10 cellular contexts compared by ENCODE assay signal in genomic region chr10:11242443-11243386, GRCh38.
DNase-seq lines count a peak whose midpoint lies in the region; ATAC-seq, FAIRE-seq and TF ChIP-seq lines count a peak whose summit lies in the region.
"Had no signal": no experiment of that assay in that cellular context is flagged by ENCODE, and none has a peak within 500 bp of the region (broad histone marks: within the 10 kb centered on the region; RNA-seq: fewer than 3 reads in every experiment).

No MANE protein-coding gene starts in this region.

- no peak overlapping the region for H3K27ac Mint-ChIP-seq in dendritic cell treated with granulocyte-macrophage colony-stimulating factor and Interleukin-4, amounts not matched to agents 40 ng/mL and 50 ng/mL, for 4 days

- POLR2A ChIA-PET in IMR-90 (lab: Charles Lee; ENCODE audit: unreplicated experiment) = no interaction called here

- intact Hi-C loops in IMR-90 (cut with micrococcal nuclease) = no loop called here
- intact Hi-C loops in dendritic cell treated with granulocyte-macrophage colony-stimulating factor and Interleukin-4, amounts not matched to agents 40 ng/mL and 50 ng/mL, for 4 days (cut with micrococcal nuclease) = loop anchor here (1.0 to 10.0 kb wide), 2 partner anchors 45 to 68 kb away; no protein-coding TSS in a partner anchor
- intact Hi-C loops in spleen (cut with DNase I; ENCODE audit: low total_unique reads) = no loop called here

- H3K27me3 ChIP-seq in IMR-90 (ENCODE audit: control insufficient read depth, insufficient read depth, low read length) = no peaks in the 10 kb centered on the region
- no peaks in the 10 kb centered on the region for H3K27me3 ChIP-seq in spleen (replicated peaks in 1 of 7)

- H4K8ac ChIP-seq in IMR-90 (ENCODE audit: low read depth in 2 of 2, low read length in 2 of 2) = peak overlapping the region in 1 of 2 experiments; percentile 74; a peak in 1 of 4 replicates

- peak overlapping the region; percentile 15 for H2AFZ ChIP-seq in IMR-90 (replicated peaks; ENCODE audit: low read length, poor library complexity)

- H3K14ac ChIP-seq in IMR-90 (replicated peaks; ENCODE audit: low read depth, low read length) = no peak overlapping the region

- H3K18ac ChIP-seq in IMR-90 (ENCODE audit: low read depth, low read length) = peak overlapping the region; percentile 34; the same call in 1 of the 2 replicates

- peaks cover 5% of the 10 kb centered on the region for H3K4me1 ChIP-seq in IMR-90 (ENCODE audit: control insufficient read depth, insufficient read depth, low read length)
- peaks cover 46 to 100% (median 99%) of the 10 kb centered on the region in 6 donors for H3K4me1 ChIP-seq in spleen

- 58% methylated on average over 2 of the region's 25 CpGs; no CpG with 5 or more reads in 1 of the 2 experiments for WGBS in IMR-90 (ENCODE audit: extremely low coverage in 2 of 2, insufficient read length in 1 of 2), 2 experiments
- 50 to 58% (median 51%) methylated on average over 21 to 25 of the region's 25 CpGs for WGBS in spleen, 5 donors

- in situ Hi-C loops in IMR-90 (cut with MboI; ENCODE audit: low sequenced_read_pairs) = no loop called here

- peak overlapping the region; percentile 56; the same call in 1 of the 2 replicates for H2AK5ac ChIP-seq in IMR-90 (ENCODE audit: low read depth, low read length)

- no peak overlapping the region for H3K56ac ChIP-seq in IMR-90 (ENCODE audit: extremely low read depth, insufficient read depth, low read length)

- no peak overlapping the region; the same call in 1 of the 2 replicates for H4K5ac ChIP-seq in IMR-90 (ENCODE audit: low read depth, low read length)

- H2AK9ac ChIP-seq in IMR-90 (replicated peaks; ENCODE audit: low read depth, low read length, poor library complexity) = no peak overlapping the region

- H3K9me3 Mint-ChIP-seq in dendritic cell treated with granulocyte-macrophage colony-stimulating factor and Interleukin-4, amounts not matched to agents 40 ng/mL and 50 ng/mL, for 4 days = no peaks in the 10 kb centered on the region

- H3K4me3 ChIP-seq in IMR-90 (ENCODE audit: insufficient read depth, low read depth, low read length) (no peak overlapping the region), spleen (peak overlapping the region in 4 of 8 donors; percentile 11 to 54 (median 28))

- no peak overlapping the region for H2BK15ac ChIP-seq in IMR-90 (ENCODE audit: low read depth, low read length)

- no peaks in the 10 kb centered on the region; the same call in 1 of the 2 replicates for H3K9me1 ChIP-seq in IMR-90 (ENCODE audit: insufficient read depth, low read length)

- no peaks in the 10 kb centered on the region for H4K20me1 ChIP-seq in IMR-90 (ENCODE audit: insufficient read depth, low read length)

- H2BK20ac ChIP-seq in IMR-90 (ENCODE audit: low read depth, low read length) = peak overlapping the region; percentile 29; the same call in 1 of the 2 replicates

- FAIRE-seq in H54 (lab: Jason Lieb, UNC) = no peak
- FAIRE-seq: A204.1 had no signal

- no peak overlapping the region for H3K23ac ChIP-seq in IMR-90 (ENCODE audit: low read depth, low read length)

- no peak for TF ChIP-seq POLR2A in IMR-90 (IDR thresholded peaks at IDR 0.05; ENCODE audit: low read depth, low read length)
- no peak for TF ChIP-seq POLR2A in spleen (IDR thresholded peaks at IDR 0.05)
- TF ChIP-seq POLR2A in H54 (IDR thresholded peaks at IDR 0.05; ENCODE audit: low read depth, low read length) = no peak

- ATAC-seq in GM21528 (IDR thresholded peaks at IDR 0.05; ENCODE audit: low FRiP score, unreplicated experiment) (peak; percentile 69), IMR-90 (ENCODE audit: low read depth) (peak; percentile 81)

- peaks cover 57% of the 10 kb centered on the region for H3K4me1 Mint-ChIP-seq in dendritic cell treated with granulocyte-macrophage colony-stimulating factor and Interleukin-4, amounts not matched to agents 40 ng/mL and 50 ng/mL, for 4 days (ENCODE audit: low read depth)

- BruUV-seq in IMR-90 (replicated peaks; lab: Mats Ljungman, UMichigan) = no TSS peak

- no peak overlapping the region for H3K9ac ChIP-seq in IMR-90 (ENCODE audit: low read depth, low read length)

- no peaks in the 10 kb centered on the region for H3K79me1 ChIP-seq in IMR-90 (ENCODE audit: low read depth in 1 of 2, low read length in 2 of 2)

- H2BK120ac ChIP-seq in IMR-90 (ENCODE audit: low read depth, low read length) = peak overlapping the region; percentile 26; the same call in 1 of the 2 replicates

- H3K4ac ChIP-seq in IMR-90 (ENCODE audit: low read depth, low read length) = 0 out of 2 replicates have a peak overlapping the region, but pooled peaks have one; percentile 22

- H3K27me3 Mint-ChIP-seq in dendritic cell treated with granulocyte-macrophage colony-stimulating factor and Interleukin-4, amounts not matched to agents 40 ng/mL and 50 ng/mL, for 4 days = no peaks in the 10 kb centered on the region

- H3K4me2 ChIP-seq in IMR-90 (ENCODE audit: low read depth, low read length) = peak overlapping the region; percentile 27; the same call in 1 of the 2 replicates

- TF ChIP-seq CTCF in IMR-90 (conservative IDR thresholded peaks at IDR 0.05; ENCODE audit: low read depth, low read length) (no peak), spleen (IDR thresholded peaks at IDR 0.05 in 8 of 11, conservative IDR thresholded peaks at IDR 0.05 in 3 of 11) (no peak)

- H2BK5ac ChIP-seq in IMR-90 (ENCODE audit: low read depth, low read length, poor library complexity, severe bottlenecking) = no peak overlapping the region

- DNase-seq in NCI-H146 (lab: John Stamatoyannopoulos, UW) (peak; percentile 36), NCI-H146 treated with DMSO at 0.1 percent for 48 hours (lab: John Stamatoyannopoulos, UW; ENCODE audit: unreplicated experiment) (no peak), IMR-90 (peak; percentile 62), spleen (peak; percentile 89), NCI-H2081 treated with DMSO at 0.1 percent for 48 hours (lab: John Stamatoyannopoulos, UW) (no peak), H54 (ENCODE audit: insufficient read length, low spot score) (no peak)

- H3K9me3 ChIP-seq in IMR-90 (ENCODE audit: control insufficient read depth, insufficient read depth, low read length) = no peaks in the 10 kb centered on the region; the same call in 1 of the 2 replicates
- no peaks in the 10 kb centered on the region for H3K9me3 ChIP-seq in spleen

- H3K27ac ChIP-seq in IMR-90 (ENCODE audit: insufficient read depth, low read length) (peak overlapping the region; percentile 32), spleen (peak overlapping the region in 7 of 8 donors; percentile 49 to 83 (median 65))
- H3K27ac ChIP-seq: VCaP had no signal

- dilution Hi-C loops in IMR-90 (cut with HindIII; ENCODE audit: low sequenced_read_pairs, unreplicated experiment) = no loop called here

- CTCF ChIA-PET in IMR-90 (lab: Yijun Ruan, JAX) = interaction anchor here (0.6 kb wide), 1 partner anchor 182 kb away, joined by 5 read pairs; no protein-coding TSS in a partner anchor

- peak overlapping the region; percentile 14; the same call in 1 of the 2 replicates for H4K91ac ChIP-seq in IMR-90 (ENCODE audit: insufficient read depth, low read depth, low read length)

- no peak for TF ChIP-seq RAD21 in IMR-90 (IDR thresholded peaks at IDR 0.05; ENCODE audit: low read length)

- peaks cover 13% of the 10 kb centered on the region for H3K36me3 Mint-ChIP-seq in dendritic cell treated with granulocyte-macrophage colony-stimulating factor and Interleukin-4, amounts not matched to agents 40 ng/mL and 50 ng/mL, for 4 days (ENCODE audit: low read depth)

- H3K36me3 ChIP-seq in IMR-90 (ENCODE audit: control insufficient read depth, insufficient read depth, low read length) = no peaks in the 10 kb centered on the region
- H3K36me3 ChIP-seq in spleen = peaks cover 0 to 62% (median 0%) of the 10 kb centered on the region in 6 donors

- H3K4me3 Mint-ChIP-seq in dendritic cell treated with granulocyte-macrophage colony-stimulating factor and Interleukin-4, amounts not matched to agents 40 ng/mL and 50 ng/mL, for 4 days = peak overlapping the region; percentile 40

TF ChIP-seq in IMR-90, 13 proteins besides CTCF, POLR2A, EP300 and RAD21:
- no peak for TF ChIP-seq FOS (IDR thresholded peaks at IDR 0.05; ENCODE audit: low read depth, low read length)
- TF ChIP-seq RCOR1 (IDR thresholded peaks at IDR 0.05; ENCODE audit: insufficient replicate concordance, low read length) = no peak
- no peak for TF ChIP-seq MAFK (IDR thresholded peaks at IDR 0.05; ENCODE audit: low read depth, low read length)
- TF ChIP-seq, protein P1, sequence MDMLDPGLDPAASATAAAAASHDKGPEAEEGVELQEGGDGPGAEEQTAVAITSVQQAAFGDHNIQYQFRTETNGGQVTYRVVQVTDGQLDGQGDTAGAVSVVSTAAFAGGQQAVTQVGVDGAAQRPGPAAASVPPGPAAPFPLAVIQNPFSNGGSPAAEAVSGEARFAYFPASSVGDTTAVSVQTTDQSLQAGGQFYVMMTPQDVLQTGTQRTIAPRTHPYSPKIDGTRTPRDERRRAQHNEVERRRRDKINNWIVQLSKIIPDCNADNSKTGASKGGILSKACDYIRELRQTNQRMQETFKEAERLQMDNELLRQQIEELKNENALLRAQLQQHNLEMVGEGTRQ (IDR thresholded peaks at IDR 0.05; ENCODE audit: low read depth, low read length) = no peak
- TF ChIP-seq MAZ (IDR thresholded peaks at IDR 0.05; ENCODE audit: borderline replicate concordance, low read depth, low read length) = no peak
- TF ChIP-seq, protein P2, sequence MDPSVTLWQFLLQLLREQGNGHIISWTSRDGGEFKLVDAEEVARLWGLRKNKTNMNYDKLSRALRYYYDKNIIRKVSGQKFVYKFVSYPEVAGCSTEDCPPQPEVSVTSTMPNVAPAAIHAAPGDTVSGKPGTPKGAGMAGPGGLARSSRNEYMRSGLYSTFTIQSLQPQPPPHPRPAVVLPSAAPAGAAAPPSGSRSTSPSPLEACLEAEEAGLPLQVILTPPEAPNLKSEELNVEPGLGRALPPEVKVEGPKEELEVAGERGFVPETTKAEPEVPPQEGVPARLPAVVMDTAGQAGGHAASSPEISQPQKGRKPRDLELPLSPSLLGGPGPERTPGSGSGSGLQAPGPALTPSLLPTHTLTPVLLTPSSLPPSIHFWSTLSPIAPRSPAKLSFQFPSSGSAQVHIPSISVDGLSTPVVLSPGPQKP (IDR thresholded peaks at IDR 0.05; ENCODE audit: borderline replicate concordance, low read depth, low read length) = no peak
- TF ChIP-seq SMC3 (IDR thresholded peaks at IDR 0.05; ENCODE audit: low read depth, low read length) = no peak
- TF ChIP-seq BHLHE40 (IDR thresholded peaks at IDR 0.05; ENCODE audit: low read depth, low read length) = no peak
- no peak for TF ChIP-seq NFE2L2 (IDR thresholded peaks at IDR 0.05; ENCODE audit: low read depth, low read length)
- TF ChIP-seq RFX5 (IDR thresholded peaks at IDR 0.05; ENCODE audit: low read depth, low read length) = no peak
- TF ChIP-seq MXI1 (IDR thresholded peaks at IDR 0.05; ENCODE audit: borderline replicate concordance, low read depth, low read length) = no peak
- no peak for TF ChIP-seq CHD1 (IDR thresholded peaks at IDR 0.05; ENCODE audit: low read depth, low read length)
- TF ChIP-seq CEBPB (IDR thresholded peaks at IDR 0.05; ENCODE audit: low read depth, low read length) = no peak

Comparison
In these comparisons a context has a peak if more than half of its experiments do, and no peak if none do; other contexts are left out.
1. DNase-seq: peak in NCI-H146 (single experiment), IMR-90 (single experiment) and spleen (single experiment); none in NCI-H146 treated with DMSO at 0.1 percent for 48 hours (single experiment), NCI-H2081 treated with DMSO at 0.1 percent for 48 hours (single experiment) and H54 (single experiment).